ENCODE assay signal across 10 cellular contexts in the genomic region with DNA sequence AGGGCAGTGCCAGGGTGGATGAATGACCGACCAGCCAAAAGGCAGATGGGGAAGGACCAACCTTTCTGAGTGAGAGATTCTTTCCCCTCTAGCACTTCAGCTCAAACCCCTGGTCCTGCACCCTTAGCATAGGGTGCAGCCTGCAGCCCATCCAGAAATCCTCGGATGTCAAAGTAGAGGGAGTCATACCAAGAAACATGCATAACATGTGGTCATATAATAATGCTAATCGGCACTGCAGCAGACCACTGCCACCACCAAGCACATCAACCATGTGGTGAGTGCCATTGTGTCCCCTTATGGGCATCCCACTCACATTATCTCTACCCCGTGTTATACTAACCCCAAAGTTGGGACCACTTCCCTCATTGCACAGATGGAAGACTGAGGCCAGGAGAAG. TPM values are rescaled to one million over a fixed set of nuclear protein-coding genes. Genes with fewer than 3 reads are reported as not detected.
DNase-seq lines count a peak whose midpoint lies in the region; ATAC-seq and TF ChIP-seq lines count a peak whose summit lies in the region.
"Had no signal": no experiment of that assay in that cellular context is flagged by ENCODE, and none has a peak within 500 bp of the region (broad histone marks: within the 10 kb centered on the region; RNA-seq: fewer than 3 reads in every experiment).

No MANE protein-coding gene starts in this region.

- H3K79me1 ChIP-seq in mesenchymal stem cell (replicated peaks; ENCODE audit: low read length, poor library complexity, severe bottlenecking), result no peaks in the 10 kb centered on the region

- DNase-seq in M059J (ENCODE audit: low read depth) (peak; percentile 40), caudate nucleus (lab: John Stamatoyannopoulos, UW) (no peak), mesenchymal stem cell (no peak), HAP-1 (ENCODE audit: low spot score in 2 of 2) (no peak)
- DNase-seq in stimulated activated CD4-positive, alpha-beta T cell treated with anti-CD3 and anti-CD28 coated beads, Interleukin-4, amount 100 ng/mL, for 4 hours, result no peak
- no peak for DNase-seq in activated CD8-positive, alpha-beta memory T cell treated with anti-CD3 and anti-CD28 coated beads, Interleukin-2, amount 10 ng/mL, durations not matched to agents 7 days and 5 days
- DNase-seq: activated T-cell treated with anti-CD3 and anti-CD28 coated beads, Interleukin-2, amount 50 U/mL, for 4 hours; left colon had no signal

- H3K4ac ChIP-seq in mesenchymal stem cell (ENCODE audit: low read depth in 1 of 2, low read length in 2 of 2), result peak overlapping the region; percentile 83 to 92

- no peak for TF ChIP-seq POLR2A in GM18505 (IDR thresholded peaks at IDR 0.05; ENCODE audit: borderline replicate concordance, extremely low read depth, insufficient read depth, insufficient read length)

- no peak for ATAC-seq in GM18505 (IDR thresholded peaks at IDR 0.05; ENCODE audit: unreplicated experiment)
- no peak for ATAC-seq in activated CD8-positive, alpha-beta memory T cell treated with anti-CD3 and anti-CD28 coated beads, Interleukin-2, amount 10 ng/mL, durations not matched to agents 7 days and 5 days
- ATAC-seq: activated T-cell treated with anti-CD3 and anti-CD28 coated beads, Interleukin-2, amount 50 U/mL, for 4 hours had no signal

- no peak overlapping the region for H2AFZ ChIP-seq in mesenchymal stem cell (ENCODE audit: low read depth, low read length)

- H3K27ac ChIP-seq in caudate nucleus (ENCODE audit: low read depth, low read length) (peak overlapping the region; percentile 94), mesenchymal stem cell (ENCODE audit: low read length, poor library complexity, severe bottlenecking) (peak overlapping the region; percentile 86), temporal lobe (ENCODE audit: low read depth, low read length) (peak overlapping the region; percentile 96)

- peak overlapping the region; percentile 45 for H3K9ac ChIP-seq in mesenchymal stem cell (ENCODE audit: low read length)

- no peak overlapping the region for H3K4me2 ChIP-seq in mesenchymal stem cell (ENCODE audit: low read length, poor library complexity, severe bottlenecking)

- H3K9me3 ChIP-seq in mesenchymal stem cell (ENCODE audit: control insufficient read depth, low read length), result no peaks in the 10 kb centered on the region
- H3K9me3 ChIP-seq in HAP-1, result no peaks in the 10 kb centered on the region

- H3K27me3 Mint-ChIP-seq in activated CD8-positive, alpha-beta memory T cell treated with anti-CD3 and anti-CD28 coated beads, Interleukin-2, amount 10 ng/mL, durations not matched to agents 7 days and 5 days, result peaks cover 52% of the 10 kb centered on the region

- H4K91ac ChIP-seq in mesenchymal stem cell (ENCODE audit: low read length), result peak overlapping the region; percentile 71

- peak overlapping the region; percentile 69 for H2BK5ac ChIP-seq in mesenchymal stem cell (ENCODE audit: low read depth, low read length, poor library complexity, severe bottlenecking)

- no peak overlapping the region for H3K27ac Mint-ChIP-seq in activated CD8-positive, alpha-beta memory T cell treated with anti-CD3 and anti-CD28 coated beads, Interleukin-2, amount 10 ng/mL, durations not matched to agents 7 days and 5 days

- no peak overlapping the region for H3K23ac ChIP-seq in mesenchymal stem cell (ENCODE audit: low read length in 2 of 2)

- CTCF ChIA-PET in activated CD8-positive, alpha-beta memory T cell treated with anti-CD3 and anti-CD28 coated beads, Interleukin-2, amount 10 ng/mL, durations not matched to agents 7 days and 5 days (lab: Charles Lee), result interaction anchor here (1.1 to 1.4 kb wide), 2 partner anchors 31 to 43 kb away, joined by 3 to 5 read pairs; no protein-coding TSS in a partner anchor

- H3K4me3 ChIP-seq in mesenchymal stem cell (ENCODE audit: insufficient read depth in 1 of 2, low read depth in 1 of 2, low read length in 2 of 2) (peak overlapping the region in 1 of 2 experiments; percentile 35), HAP-1 (no peak overlapping the region)

- peak overlapping the region; percentile 89 for H2BK15ac ChIP-seq in mesenchymal stem cell (ENCODE audit: low read depth, poor library complexity, severe bottlenecking)

- H3K4me1 Mint-ChIP-seq in activated CD8-positive, alpha-beta memory T cell treated with anti-CD3 and anti-CD28 coated beads, Interleukin-2, amount 10 ng/mL, durations not matched to agents 7 days and 5 days, result peaks cover 5% of the 10 kb centered on the region

- H3K27me3 ChIP-seq in mesenchymal stem cell (ENCODE audit: control insufficient read depth in 1 of 2, insufficient read depth in 1 of 2, low read length in 2 of 2), result peaks cover 0 to under 1% of the 10 kb centered on the region in 2 experiments
- H3K27me3 ChIP-seq in HAP-1 (ENCODE audit: low read depth), result no peaks in the 10 kb centered on the region

- peak overlapping the region; percentile 95 for H2BK120ac ChIP-seq in mesenchymal stem cell (ENCODE audit: low read depth, low read length)

- no peaks in the 10 kb centered on the region for H3K9me3 Mint-ChIP-seq in activated CD8-positive, alpha-beta memory T cell treated with anti-CD3 and anti-CD28 coated beads, Interleukin-2, amount 10 ng/mL, durations not matched to agents 7 days and 5 days (ENCODE audit: low read depth)
- H3K9me3 Mint-ChIP-seq: activated T-cell treated with anti-CD3 and anti-CD28 coated beads, Interleukin-2, amount 50 U/mL, for 4 hours had no signal

- peak overlapping the region; percentile 83 to 90 for H3K18ac ChIP-seq in mesenchymal stem cell (ENCODE audit: low read depth in 1 of 2, low read length in 2 of 2)

- in situ Hi-C loops in HAP-1 (cut with MboI; ENCODE audit: low sequenced_read_pairs), result no loop called here

- H4K8ac ChIP-seq in mesenchymal stem cell (ENCODE audit: low read length), result peak overlapping the region; percentile 71

- H2AK5ac ChIP-seq in mesenchymal stem cell (ENCODE audit: low read length, severe bottlenecking), result peak overlapping the region; percentile 94

- peaks cover 63% of the 10 kb centered on the region for H3K4me1 ChIP-seq in mesenchymal stem cell (ENCODE audit: control insufficient read depth, insufficient read depth, low read depth, low read length)
- H3K4me1 ChIP-seq in HAP-1, result no peaks in the 10 kb centered on the region; the same call in none of the 2 replicates

- peak overlapping the region; percentile 84 to 99 for H2BK12ac ChIP-seq in mesenchymal stem cell (ENCODE audit: low read length in 2 of 2)

- H3K36me3 ChIP-seq in mesenchymal stem cell (ENCODE audit: control insufficient read depth in 1 of 2, insufficient read depth in 2 of 2, low read depth in 1 of 2, low read length in 2 of 2) (peaks cover 0 to 6% of the 10 kb centered on the region in 2 experiments), HAP-1 (replicated peaks) (no peaks in the 10 kb centered on the region)

- peak overlapping the region in 1 of 2 experiments; percentile 14 for H3K14ac ChIP-seq in mesenchymal stem cell (ENCODE audit: low read length in 2 of 2)

- H3K36me3 Mint-ChIP-seq in activated CD8-positive, alpha-beta memory T cell treated with anti-CD3 and anti-CD28 coated beads, Interleukin-2, amount 10 ng/mL, durations not matched to agents 7 days and 5 days, result no peaks in the 10 kb centered on the region

- WGBS in mesenchymal stem cell, result 74% methylated on average over 4 of the region's 4 CpGs

- H3K4me3 Mint-ChIP-seq in activated CD8-positive, alpha-beta memory T cell treated with anti-CD3 and anti-CD28 coated beads, Interleukin-2, amount 10 ng/mL, durations not matched to agents 7 days and 5 days, result no peak overlapping the region
- H3K4me3 Mint-ChIP-seq: activated T-cell treated with anti-CD3 and anti-CD28 coated beads, Interleukin-2, amount 50 U/mL, for 4 hours had no signal

RNA-seq across cellular contexts. Expression of gene ATOH8, which starts 17.7 kb away (rescaled TPM):
- total RNA-seq in M059J (2014; rRNA removed; shearing (Covaris generic)), result 21.4 and 43.0 TPM in 2 replicates
- polyA plus RNA-seq in mesenchymal stem cell (2013, experiment 1 of 2), result 5.8 TPM
- 6.0 TPM for polyA plus RNA-seq in mesenchymal stem cell (2013, experiment 2 of 2)
- total RNA-seq in temporal lobe, result 1.7 TPM
- total RNA-seq in activated CD8-positive, alpha-beta memory T cell treated with anti-CD3 and anti-CD28 coated beads, Interleukin-2, amount 10 ng/mL, durations not matched to agents 7 days and 5 days, result under 1 TPM; 0.12 to 0.40 TPM
- total RNA-seq: activated T-cell treated with anti-CD3 and anti-CD28 coated beads, Interleukin-2, amount 50 U/mL, for 4 hours had no signal
